ENCODE assay signal across 28 cellular contexts in genomic region chr21:18350216-18350615, GRCh38. TPM values are rescaled to one million over a fixed set of nuclear protein-coding genes. Genes with fewer than 3 reads are reported as not detected.
DNase-seq lines count a peak whose midpoint lies in the region; ATAC-seq, FAIRE-seq and TF ChIP-seq lines count a peak whose summit lies in the region.
"Had no signal": no experiment of that assay in that cellular context is flagged by ENCODE, and none has a peak within 500 bp of the region (broad histone marks: within the 10 kb centered on the region; RNA-seq: fewer than 3 reads in every experiment).

No MANE protein-coding gene starts in this region.

- peak; percentile 52 for FAIRE-seq in H54 (lab: Jason Lieb, UNC)
- FAIRE-seq: endothelial cell of umbilical vein, GM12878, TTC549 had no signal

- TF ChIP-seq CTCF in retinal pigment epithelial cell (conservative IDR thresholded peaks at IDR 0.05; ENCODE audit: low read depth, low read length) = no peak

- no peak for TF ChIP-seq POLR2A in H54 (IDR thresholded peaks at IDR 0.05; ENCODE audit: low read depth, low read length)

- intact Hi-C loops in posterior vena cava (cut with DNase I) = no loop called here

- DNase-seq in H54 (ENCODE audit: insufficient read length, low spot score) = no peak
- peak; percentile 6 for DNase-seq in OCI-M1 (lab: John Stamatoyannopoulos, UW)
- DNase-seq in fibroblast of gingiva (ENCODE audit: low read depth) = peak; percentile 74
- peak; percentile 46 for DNase-seq in retinal pigment epithelial cell (ENCODE audit: low read depth)
- no peak for DNase-seq in posterior vena cava (ENCODE audit: low spot score)
- DNase-seq in NCI-H1436 (lab: John Stamatoyannopoulos, UW) = no peak
- no peak for DNase-seq in activated CD4-positive, alpha-beta T cell treated with anti-CD3 and anti-CD28 coated beads, Interleukin-2, amount 50 U/mL, for 1 hour
- DNase-seq: activated naive CD8-positive, alpha-beta T cell treated with anti-CD3 and anti-CD28 coated beads, Interleukin-2, amount 10 ng/mL, durations not matched to agents 7 days and 5 days; CD4-positive, CD25-positive, alpha-beta regulatory T cell; dermis blood vessel endothelial cell; GF-D8; GM23248; KBM-7; NCI-H1092 treated with DMSO at 0.1 percent for 48 hours; NCI-H2107; NCI-H524; occipital lobe; right lobe of liver; stimulated activated naive CD4-positive, alpha-beta T cell; SW 1271; thyroid gland had no signal

- H3K4me3 ChIP-seq in retinal pigment epithelial cell (ENCODE audit: low read length) = no peak overlapping the region
- H3K4me3 ChIP-seq: cardiac muscle cell, GM12878, GM23248, right lobe of liver, thyroid gland had no signal

- no peak for ATAC-seq in GM19395 (IDR thresholded peaks at IDR 0.05; ENCODE audit: unreplicated experiment)
- ATAC-seq: GM12878, right lobe of liver had no signal

RNA-seq across cellular contexts. Expression of gene TMPRSS15, which starts 53.4 kb away (rescaled TPM):
- not detected for total RNA-seq in posterior vena cava
- total RNA-seq: activated naive CD8-positive, alpha-beta T cell treated with anti-CD3 and anti-CD28 coated beads, Interleukin-2, amount 10 ng/mL, durations not matched to agents 7 days and 5 days; cardiac muscle cell; CD4-positive, CD25-positive, alpha-beta regulatory T cell; dermis blood vessel endothelial cell; endothelial cell of umbilical vein; GM12878; GM23248; kidney epithelial cell; lung microvascular endothelial cell; occipital lobe; right lobe of liver; thyroid gland had no signal

Comparison
In these comparisons a context has a peak if more than half of its experiments do, and no peak if none do; other contexts are left out.
1. DNase-seq: peak in OCI-M1 (single experiment), fibroblast of gingiva (single experiment) and retinal pigment epithelial cell (single experiment); none in H54 (single experiment), posterior vena cava (single experiment), NCI-H1436 (single experiment) and activated CD4-positive, alpha-beta T cell treated with anti-CD3 and anti-CD28 coated beads, Interleukin-2, amount 50 U/mL, for 1 hour (single experiment).